ENCODE assay signal across 17 cellular contexts in the genomic region with DNA sequence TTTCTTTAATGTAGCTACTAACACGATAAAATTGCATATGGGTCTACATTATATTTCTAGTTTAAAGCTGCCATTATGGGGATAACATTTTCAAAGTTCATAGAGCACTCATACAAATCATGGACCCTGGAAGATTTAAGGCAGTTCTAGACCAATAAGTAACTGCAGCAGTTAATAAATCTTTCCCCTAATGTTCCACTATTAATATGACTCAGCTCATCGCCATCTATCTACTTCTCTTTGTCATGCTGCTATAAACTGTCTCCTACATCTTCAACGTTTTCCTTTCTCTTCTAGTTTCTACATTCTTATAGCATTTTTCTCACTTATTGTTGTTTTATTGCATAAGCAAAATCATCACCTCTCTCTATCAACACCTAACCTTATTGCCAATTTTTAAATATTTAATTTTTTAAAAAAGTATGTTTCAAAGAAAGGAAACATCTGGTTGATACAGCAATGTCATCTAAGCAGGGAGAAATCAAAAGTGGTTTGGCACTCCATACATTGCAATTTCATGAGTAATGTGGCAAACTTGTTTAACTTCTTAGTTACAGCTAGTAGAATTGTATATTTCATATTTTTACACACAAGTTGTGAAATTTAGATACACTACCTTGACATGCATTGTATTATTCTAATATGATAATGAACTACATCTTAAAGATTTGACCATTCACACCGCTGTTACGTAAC.
A peak's percentile ranks its signal among the peaks of the same experiment; 100 is the strongest.
DNase-seq lines count a peak whose midpoint lies in the region; ATAC-seq, FAIRE-seq and TF ChIP-seq lines count a peak whose summit lies in the region.
"Had no signal": no experiment of that assay in that cellular context is flagged by ENCODE, and none has a peak within 500 bp of the region (broad histone marks: within the 10 kb centered on the region; RNA-seq: fewer than 3 reads in every experiment).

No MANE protein-coding gene starts in this region.

- TF ChIP-seq CTCF in GM12878 (IDR thresholded peaks at IDR 0.05 in 2 of 3, conservative IDR thresholded peaks at IDR 0.05 in 1 of 3; ENCODE audit: control insufficient read depth in 2 of 3, extremely low read depth in 1 of 3, insufficient read depth in 1 of 3, low read depth in 3 of 3, low read length in 3 of 3) (no peak), fibroblast of pulmonary artery (IDR thresholded peaks at IDR 0.05; ENCODE audit: low read length, missing control alignments) (no peak)

- H2AK5ac ChIP-seq in trophoblast cell (ENCODE audit: low read length): no peak overlapping the region

- intact Hi-C loops in GM12878 (cut with micrococcal nuclease; ENCODE audit: unreplicated experiment): no loop called here

- WGBS in GM12878 (ENCODE audit: insufficient coverage, insufficient replicate concordance, low lambda C conversion rate, missing lambda C conversion rate): 16% methylated on average over 5 of the region's 5 CpGs
- WGBS in trophoblast cell (ENCODE audit: extremely low coverage, insufficient coverage, insufficient read length): no CpG with 5 or more reads among the region's 5 CpGs

- H3K36me3 ChIP-seq in GM12878 (ENCODE audit: control insufficient read depth in 2 of 2, insufficient read depth in 2 of 2, low read length in 1 of 2): no peaks in the 10 kb centered on the region
- no peaks in the 10 kb centered on the region for H3K36me3 ChIP-seq in trophoblast cell (ENCODE audit: control insufficient read depth in 1 of 2, insufficient read depth in 2 of 2, low read length in 2 of 2)
- H3K36me3 ChIP-seq: BE2C, SJCRH30 had no signal

- no peaks in the 10 kb centered on the region for H3K9me3 ChIP-seq in GM12878 (replicated peaks; ENCODE audit: control insufficient read depth, insufficient read depth, low read length)
- H3K9me3 ChIP-seq in trophoblast cell (ENCODE audit: insufficient read depth, low read depth, low read length): no peaks in the 10 kb centered on the region
- H3K9me3 ChIP-seq: BE2C, SJCRH30 had no signal

- BruUV-seq in GM12878 (replicated peaks; lab: Mats Ljungman, UMichigan): no TSS peak

- H2BK5ac ChIP-seq in trophoblast cell (ENCODE audit: low read depth, low read length, poor library complexity): no peak overlapping the region

- H4K8ac ChIP-seq in trophoblast cell (ENCODE audit: low read depth, low read length): no peak overlapping the region

- TF ChIP-seq POLR2A in GM12878 (IDR thresholded peaks at IDR 0.05; ENCODE audit: low read depth, low read length): no peak

- H3K79me1 ChIP-seq in trophoblast cell (ENCODE audit: low read length): no peaks in the 10 kb centered on the region

- RAD21 ChIA-PET in GM12878 (lab: Charles Lee; ENCODE audit: unreplicated experiment): no interaction called here

- FAIRE-seq in GM12878 (lab: Jason Lieb, UNC): no peak
- FAIRE-seq: D721Med had no signal

- H3K27me3 ChIP-seq in GM12878 (replicated peaks in 1 of 2; ENCODE audit: control insufficient read depth in 2 of 2, insufficient read depth in 2 of 2, low read length in 1 of 2) (no peaks in the 10 kb centered on the region), trophoblast cell (ENCODE audit: insufficient read depth, low read length) (no peaks in the 10 kb centered on the region)
- H3K27me3 ChIP-seq: BE2C, SJCRH30 had no signal

- no peak for TF ChIP-seq EP300 in GM12878 (IDR thresholded peaks at IDR 0.05; ENCODE audit: borderline replicate concordance in 1 of 2, control insufficient read depth in 1 of 2, low read depth in 2 of 2, low read length in 2 of 2)

- H3K4ac ChIP-seq in trophoblast cell (ENCODE audit: low read depth, low read length): no peak overlapping the region

- DNase-seq in HT1080 (ENCODE audit: low read depth) (peak; percentile 13), GM12878 (ENCODE audit: low read depth, low spot score) (no peak), fibroblast of pulmonary artery (ENCODE audit: low read depth) (peak; percentile 53), skeletal muscle cell (ENCODE audit: low read depth) (peak; percentile 15), NCI-H1436 (lab: John Stamatoyannopoulos, UW) (no peak), trophoblast cell (no peak)
- DNase-seq: BE2C; CD8-positive, alpha-beta T cell; DMS79 treated with DMSO at 0.1 percent for 48 hours; H7; NCI-H2227 treated with DMSO at 0.1 percent for 48 hours; NCI-H526; SJCRH30 had no signal

- H2AFZ ChIP-seq in GM12878 (ENCODE audit: control insufficient read depth, low read depth, low read length) (no peak overlapping the region), trophoblast cell (ENCODE audit: insufficient read depth, low read length, poor library complexity) (no peak overlapping the region)

- CTCF ChIA-PET in GM12878 (lab: Yijun Ruan, JAX): interaction anchor here (0.6 kb wide), 1 partner anchor 429 kb away, joined by 3 read pairs; no protein-coding TSS in a partner anchor

- H4K12ac ChIP-seq in trophoblast cell (ENCODE audit: low read depth, low read length): no peak overlapping the region

- in situ Hi-C loops in GM12878 (cut with MboI): no loop called here

- peak; percentile 48; the same call in 2 of the 3 replicates for ATAC-seq in GM12878
- no peak for ATAC-seq in HG02759 (IDR thresholded peaks at IDR 0.05; ENCODE audit: unreplicated experiment)
- no peak for ATAC-seq in HG03159 (IDR thresholded peaks at IDR 0.05; ENCODE audit: unreplicated experiment)
- ATAC-seq: CD8-positive, alpha-beta T cell had no signal

- SMC1A ChIA-PET in GM12878 (lab: Charles Lee; ENCODE audit: uncharacterized antibody, unreplicated experiment): no interaction called here

- no peak overlapping the region for H3K9ac ChIP-seq in GM12878 (ENCODE audit: control insufficient read depth, insufficient read depth, low read length)
- H3K9ac ChIP-seq in trophoblast cell (ENCODE audit: low read length): no peak overlapping the region

- no peaks in the 10 kb centered on the region for H3K79me2 ChIP-seq in GM12878 (ENCODE audit: control insufficient read depth, insufficient read depth, low read length)
- no peaks in the 10 kb centered on the region for H3K79me2 ChIP-seq in trophoblast cell (ENCODE audit: control insufficient read depth, insufficient read depth, low read length, poor library complexity)

- H3K4me2 ChIP-seq in GM12878 (ENCODE audit: control insufficient read depth, insufficient read depth) (no peak overlapping the region), trophoblast cell (ENCODE audit: low read length) (no peak overlapping the region)

- POLR2A ChIA-PET in GM12878 (lab: Charles Lee): no interaction called here

- no peak for TF ChIP-seq RAD21 in GM12878 (IDR thresholded peaks at IDR 0.05; ENCODE audit: insufficient read depth, low read depth, low read length)

- no peak overlapping the region for H3K14ac ChIP-seq in trophoblast cell (ENCODE audit: low read length)

- H3K4me1 ChIP-seq in GM12878 (ENCODE audit: control insufficient read depth, insufficient read depth, low read length) (no peaks in the 10 kb centered on the region), trophoblast cell (ENCODE audit: control insufficient read depth in 1 of 2, insufficient read depth in 2 of 2, low read length in 2 of 2) (no peaks in the 10 kb centered on the region)
- H3K4me1 ChIP-seq: BE2C, SJCRH30 had no signal

- H2BK12ac ChIP-seq in trophoblast cell (ENCODE audit: low read length): no peak overlapping the region

- no peak overlapping the region for H3K27ac ChIP-seq in GM12878 (ENCODE audit: control insufficient read depth, insufficient read depth)
- no peak overlapping the region for H3K27ac ChIP-seq in trophoblast cell (ENCODE audit: low read depth, low read length)
- H3K27ac ChIP-seq: RWPE1, SJCRH30 had no signal

- H3K4me3 ChIP-seq in GM12878: no peak overlapping the region
- H3K4me3 ChIP-seq in fibroblast of pulmonary artery (replicated peaks; ENCODE audit: low read depth, low read length): no peak overlapping the region
- H3K4me3 ChIP-seq in skeletal muscle cell (ENCODE audit: low read depth, low read length): no peak overlapping the region
- H3K4me3 ChIP-seq in trophoblast cell (ENCODE audit: low read depth, low read length): no peak overlapping the region
- H3K4me3 ChIP-seq: SJCRH30 had no signal

- no peak overlapping the region for H2BK120ac ChIP-seq in trophoblast cell (ENCODE audit: insufficient read depth, low read length, poor library complexity)

- no peak overlapping the region for H3K18ac ChIP-seq in trophoblast cell (ENCODE audit: low read length)

- no peaks in the 10 kb centered on the region for H4K20me1 ChIP-seq in GM12878 (ENCODE audit: control insufficient read depth, insufficient read depth)

- H3K23ac ChIP-seq in trophoblast cell (ENCODE audit: low read length): no peak overlapping the region

- no peak overlapping the region for H4K91ac ChIP-seq in trophoblast cell (ENCODE audit: low read depth, low read length)

TF ChIP-seq in GM12878, 131 proteins besides CTCF, POLR2A, EP300 and RAD21 (continues in another document):
- TF ChIP-seq LARP7 (IDR thresholded peaks at IDR 0.05): no peak
- TF ChIP-seq, protein P1, sequence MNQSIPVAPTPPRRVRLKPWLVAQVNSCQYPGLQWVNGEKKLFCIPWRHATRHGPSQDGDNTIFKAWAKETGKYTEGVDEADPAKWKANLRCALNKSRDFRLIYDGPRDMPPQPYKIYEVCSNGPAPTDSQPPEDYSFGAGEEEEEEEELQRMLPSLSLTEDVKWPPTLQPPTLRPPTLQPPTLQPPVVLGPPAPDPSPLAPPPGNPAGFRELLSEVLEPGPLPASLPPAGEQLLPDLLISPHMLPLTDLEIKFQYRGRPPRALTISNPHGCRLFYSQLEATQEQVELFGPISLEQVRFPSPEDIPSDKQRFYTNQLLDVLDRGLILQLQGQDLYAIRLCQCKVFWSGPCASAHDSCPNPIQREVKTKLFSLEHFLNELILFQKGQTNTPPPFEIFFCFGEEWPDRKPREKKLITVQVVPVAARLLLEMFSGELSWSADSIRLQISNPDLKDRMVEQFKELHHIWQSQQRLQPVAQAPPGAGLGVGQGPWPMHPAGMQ (IDR thresholded peaks at IDR 0.05; ENCODE audit: borderline replicate concordance): no peak
- no peak for TF ChIP-seq BACH1 (IDR thresholded peaks at IDR 0.05; ENCODE audit: borderline replicate concordance)
- TF ChIP-seq RBBP5 (conservative IDR thresholded peaks at IDR 0.05): no peak

Comparison
In these comparisons a context has a peak if more than half of its experiments do, and no peak if none do; other contexts are left out.
1. DNase-seq: peak in HT1080 (single experiment), fibroblast of pulmonary artery (single experiment) and skeletal muscle cell (single experiment); none in GM12878 (single experiment), NCI-H1436 (single experiment) and trophoblast cell (0 of 2).